26 cellular contexts compared by ENCODE assay signal in genomic region chr10:110748970-110749369, GRCh38.
"Had no signal": no experiment of that assay in that cellular context is flagged by ENCODE, and none has a peak within 500 bp of the region (broad histone marks: within the 10 kb centered on the region; RNA-seq: fewer than 3 reads in every experiment).

No MANE protein-coding gene starts in this region.

- H3K36me3 Mint-ChIP-seq: immature natural killer cell; natural killer cell treated with Interleukin-12 subunit alpha and Interleukin-12 subunit beta and Interleukin-15 and Interleukin-18, amount 100 ng/mL, for 72 hours had no signal

- H3K9me3 ChIP-seq: thoracic aorta had no signal

- H3K27me3 Mint-ChIP-seq: activated T-cell treated with anti-CD3 and anti-CD28 coated beads, Interleukin-2, amount 50 U/mL, for 24 hours; dendritic cell treated with granulocyte-macrophage colony-stimulating factor and Interleukin-4, amounts not matched to agents 40 ng/mL and 50 ng/mL, for 4 days had no signal

- H3K4me1 ChIP-seq: breast epithelium, lower lobe of right lung had no signal

- H3K4me3 Mint-ChIP-seq: activated T-cell treated with anti-CD3 and anti-CD28 coated beads, Interleukin-2, amount 50 U/mL, for 24 hours; dendritic cell treated with granulocyte-macrophage colony-stimulating factor and Interleukin-4, amounts not matched to agents 40 ng/mL and 50 ng/mL, for 4 days; endodermal cell; immature natural killer cell; natural killer cell treated with Interleukin-12 subunit alpha and Interleukin-12 subunit beta and Interleukin-15 and Interleukin-18, amount 100 ng/mL, for 72 hours; stimulated activated naive B cell treated with anti-CD40 and anti-IgM and Interleukin-4, amounts not matched to agents 10 μg/mL and 1 μg/mL and 100 μg/mL, for 72 hours had no signal

- H3K4me1 Mint-ChIP-seq: endodermal cell, immature natural killer cell had no signal

- H3K27me3 ChIP-seq: breast epithelium, right atrium auricular region had no signal

- H3K4me3 ChIP-seq: breast epithelium, lower lobe of right lung, right atrium auricular region, smooth muscle cell, thoracic aorta had no signal

- H3K4me2 ChIP-seq: smooth muscle cell had no signal

- H3K9me3 Mint-ChIP-seq: immature natural killer cell; natural killer cell treated with Interleukin-12 subunit alpha and Interleukin-12 subunit beta and Interleukin-15 and Interleukin-18, amount 100 ng/mL, for 72 hours had no signal

- H3K36me3 ChIP-seq: breast epithelium, lower lobe of right lung, right atrium auricular region, thoracic aorta had no signal

- ATAC-seq: esophagus mucosa; left colon; lower lobe of right lung; natural killer cell treated with Interleukin-12 subunit alpha and Interleukin-12 subunit beta and Interleukin-15 and Interleukin-18, amount 100 ng/mL, for 72 hours; stimulated activated naive B cell treated with anti-CD40 and anti-IgM and Interleukin-4, amounts not matched to agents 10 μg/mL and 1 μg/mL and 100 μg/mL, for 72 hours had no signal

- DNase-seq: activated CD4-positive, alpha-beta T cell treated with anti-CD3 and anti-CD28 coated beads for 4 hours; activated CD4-positive, alpha-beta T cell treated with anti-CD3 and anti-CD28 coated beads, Interleukin-2, amount 50 U/mL, for 48 hours; activated CD4-positive, CD25-positive, alpha-beta regulatory T cell; activated CD8-positive, alpha-beta memory T cell treated with anti-CD3 and anti-CD28 coated beads, Interleukin-2, amount 50 U/mL, for 48 hours; activated T-cell treated with anti-CD3 and anti-CD28 coated beads, Interleukin-2, amount 50 U/mL, for 24 hours; central memory CD4-positive, alpha-beta T cell; endodermal cell; foreskin fibroblast; head of caudate nucleus; hypothalamus; immature natural killer cell; kidney; left colon; lower lobe of right lung; mesenchymal stem cell; stimulated activated CD4-positive, alpha-beta T cell treated with anti-CD3 and anti-CD28 coated beads, Interleukin-2, amount 100 ng/mL, for 24 hours; stimulated activated naive B cell treated with anti-CD40 and anti-IgM and Interleukin-4, amounts not matched to agents 10 μg/mL and 1 μg/mL and 100 μg/mL, for 72 hours; T-helper 1 cell; trophoblast cell had no signal

- H3K27ac Mint-ChIP-seq: dendritic cell treated with granulocyte-macrophage colony-stimulating factor and Interleukin-4, amounts not matched to agents 40 ng/mL and 50 ng/mL, for 4 days; endodermal cell; immature natural killer cell; stimulated activated naive B cell treated with anti-CD40 and anti-IgM and Interleukin-4, amounts not matched to agents 10 μg/mL and 1 μg/mL and 100 μg/mL, for 72 hours had no signal
